ENCODE assay signal across 21 cellular contexts in the genomic region with DNA sequence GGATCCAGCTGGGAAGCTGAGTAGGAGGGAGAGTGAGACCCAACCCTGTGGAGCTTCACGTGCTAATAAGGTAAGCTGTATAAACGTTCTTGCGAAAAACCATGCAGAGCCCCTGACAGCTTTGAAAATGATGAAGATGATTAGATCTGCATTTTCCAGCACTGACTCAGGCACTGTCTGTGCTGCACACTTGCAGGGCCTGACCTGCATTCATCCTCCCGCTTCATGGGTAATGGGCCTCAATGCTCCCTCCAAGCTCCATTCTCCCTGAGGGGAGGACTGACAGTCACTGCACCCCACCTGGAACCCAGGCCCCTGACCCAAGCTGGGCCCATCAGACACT.
A peak's percentile ranks its signal among the peaks of the same experiment; 100 is the strongest.
DNase-seq lines count a peak whose midpoint lies in the region; ATAC-seq and TF ChIP-seq lines count a peak whose summit lies in the region.
"Had no signal": no experiment of that assay in that cellular context is flagged by ENCODE, and none has a peak within 500 bp of the region (broad histone marks: within the 10 kb centered on the region; RNA-seq: fewer than 3 reads in every experiment).

No MANE protein-coding gene starts in this region.

- H3K27ac Mint-ChIP-seq in MCF 10A (ENCODE audit: low read depth, unreplicated experiment), result no peak overlapping the region
- H3K27ac Mint-ChIP-seq in neural crest cell (ENCODE audit: unreplicated experiment), result peak overlapping the region; percentile 73
- H3K27ac Mint-ChIP-seq: CD14-positive monocyte; CD4-positive, alpha-beta T cell; CD8-positive, alpha-beta memory T cell; GM23338; H9 had no signal

- intact Hi-C loops in mammary epithelial cell (cut with micrococcal nuclease), result no loop called here
- intact Hi-C loops in MCF 10A (cut with micrococcal nuclease), result no loop called here
- intact Hi-C loops in aorta (cut with DNase I), result no loop called here

- DNase-seq in mammary epithelial cell (no peak), MCF 10A (ENCODE audit: unreplicated experiment) (no peak), neural crest cell (ENCODE audit: low read depth, low spot score) (no peak), aorta (no peak), hypothalamus (lab: John Stamatoyannopoulos, UW) (no peak), AG20443 (ENCODE audit: low spot score) (no peak)
- DNase-seq: AML-193; BE2C; Calu3; CD4-positive, alpha-beta T cell; CD8-positive, alpha-beta memory T cell; COR-L47; DMS53; DMS79 treated with DMSO at 0.1 percent for 48 hours; GF-D8; H9 had no signal

- H4K20me1 ChIP-seq in mammary epithelial cell (ENCODE audit: insufficient read depth, low read length), result no peaks in the 10 kb centered on the region
- H4K20me1 ChIP-seq: BLaER1 treated with 17β-estradiol and CSF1 and Interleukin-3, amounts not matched to agents 10 nM and 100 nM had no signal

- H3K36me3 ChIP-seq in mammary epithelial cell (ENCODE audit: insufficient read depth, low read length), result no peaks in the 10 kb centered on the region
- no peaks in the 10 kb centered on the region for H3K36me3 ChIP-seq in aorta (ENCODE audit: control insufficient read depth in 1 of 2, insufficient read depth in 2 of 2, low read length in 1 of 2)
- H3K36me3 ChIP-seq: BE2C; BLaER1 treated with 17β-estradiol and CSF1 and Interleukin-3, amounts not matched to agents 10 nM and 100 nM had no signal

- H3K9ac ChIP-seq in mammary epithelial cell (ENCODE audit: insufficient read depth, low read length), result no peak overlapping the region
- H3K9ac ChIP-seq: BLaER1 treated with 17β-estradiol and CSF1 and Interleukin-3, amounts not matched to agents 10 nM and 100 nM had no signal

- H3K9me3 Mint-ChIP-seq in MCF 10A (ENCODE audit: unreplicated experiment), result no peaks in the 10 kb centered on the region
- H3K9me3 Mint-ChIP-seq in neural crest cell, result no peaks in the 10 kb centered on the region
- H3K9me3 Mint-ChIP-seq: CD14-positive monocyte; CD4-positive, alpha-beta T cell; CD8-positive, alpha-beta memory T cell; GM23338; H9 had no signal

- BruUV-seq in mammary epithelial cell (replicated peaks; lab: Mats Ljungman, UMichigan) (no TSS peak), MCF 10A (replicated peaks; lab: Mats Ljungman, UMichigan) (no TSS peak)

- CTCF ChIA-PET in mammary epithelial cell (lab: Charles Lee; ENCODE audit: low non-redundant PET), result no interaction called here
- CTCF ChIA-PET in MCF 10A (lab: Yijun Ruan, JAX), result no interaction called here

- no peaks in the 10 kb centered on the region for H3K36me3 Mint-ChIP-seq in MCF 10A (ENCODE audit: insufficient read depth, unreplicated experiment)
- H3K36me3 Mint-ChIP-seq in neural crest cell (ENCODE audit: low read depth), result no peaks in the 10 kb centered on the region
- H3K36me3 Mint-ChIP-seq: CD14-positive monocyte; CD8-positive, alpha-beta memory T cell had no signal

- H3K9me3 ChIP-seq in mammary epithelial cell (replicated peaks; ENCODE audit: insufficient read depth, low read length) (no peaks in the 10 kb centered on the region), aorta (ENCODE audit: control insufficient read depth, low read length) (no peaks in the 10 kb centered on the region)
- H3K9me3 ChIP-seq: BE2C; BLaER1 treated with 17β-estradiol and CSF1 and Interleukin-3, amounts not matched to agents 10 nM and 100 nM had no signal

- no peak overlapping the region for H3K27ac ChIP-seq in mammary epithelial cell (ENCODE audit: insufficient read depth, low read depth, low read length)
- H3K27ac ChIP-seq in aorta (ENCODE audit: low read depth in 1 of 2, low read length in 2 of 2), result no peak overlapping the region
- H3K27ac ChIP-seq: 22Rv1; BLaER1 treated with 17β-estradiol and CSF1 and Interleukin-3, amounts not matched to agents 10 nM and 100 nM had no signal

- H3K27me3 Mint-ChIP-seq in MCF 10A (ENCODE audit: insufficient read depth, unreplicated experiment), result no peaks in the 10 kb centered on the region
- peaks cover 4% of the 10 kb centered on the region for H3K27me3 Mint-ChIP-seq in neural crest cell (ENCODE audit: low read depth)
- H3K27me3 Mint-ChIP-seq: CD4-positive, alpha-beta T cell had no signal

- H3K27me3 ChIP-seq in mammary epithelial cell (ENCODE audit: insufficient read depth, low read length) (no peaks in the 10 kb centered on the region), aorta (ENCODE audit: control insufficient read depth in 1 of 2, insufficient read depth in 2 of 2, low read length in 1 of 2) (no peaks in the 10 kb centered on the region)
- H3K27me3 ChIP-seq: BE2C; BLaER1 treated with 17β-estradiol and CSF1 and Interleukin-3, amounts not matched to agents 10 nM and 100 nM had no signal

- no peak overlapping the region for H3K4me3 Mint-ChIP-seq in MCF 10A (ENCODE audit: unreplicated experiment)
- H3K4me3 Mint-ChIP-seq in neural crest cell, result no peak overlapping the region
- H3K4me3 Mint-ChIP-seq: CD14-positive monocyte; CD4-positive, alpha-beta T cell; GM23338; H9 had no signal

- no peak overlapping the region for H3K4me2 ChIP-seq in mammary epithelial cell (ENCODE audit: insufficient read depth, low read depth, low read length)
- H3K4me2 ChIP-seq: BLaER1 treated with 17β-estradiol and CSF1 and Interleukin-3, amounts not matched to agents 10 nM and 100 nM; GM23338 had no signal

- H3K4me1 ChIP-seq in mammary epithelial cell (ENCODE audit: insufficient read depth, low read length) (peaks cover 11% of the 10 kb centered on the region), aorta (ENCODE audit: control insufficient read depth in 1 of 2, insufficient read depth in 2 of 2, low read length in 2 of 2) (no peaks in the 10 kb centered on the region)
- H3K4me1 ChIP-seq: BE2C; BLaER1 treated with 17β-estradiol and CSF1 and Interleukin-3, amounts not matched to agents 10 nM and 100 nM had no signal

- TF ChIP-seq CTCF in mammary epithelial cell (conservative IDR thresholded peaks at IDR 0.05 in 1 of 2, IDR thresholded peaks at IDR 0.05 in 1 of 2; ENCODE audit: extremely low read depth in 1 of 2, insufficient read depth in 1 of 2, low read depth in 1 of 2, low read length in 2 of 2) (no peak), MCF 10A (IDR thresholded peaks at IDR 0.05; ENCODE audit: unreplicated experiment) (no peak), neural crest cell (conservative IDR thresholded peaks at IDR 0.05) (no peak)

- peak; percentile 20 for ATAC-seq in aorta (ENCODE audit: low FRiP score)
- ATAC-seq: GM23338, HCT116 had no signal

- WGBS in mammary epithelial cell (ENCODE audit: low coverage, missing lambda C conversion rate), result 70% methylated on average over 4 of the region's 4 CpGs
- WGBS in aorta, 2 donors, result 69% methylated on average over 4 of the region's 4 CpGs

- peak overlapping the region; percentile 41 for H2AFZ ChIP-seq in mammary epithelial cell (ENCODE audit: low read depth, low read length)
- H2AFZ ChIP-seq: GM23338 had no signal

- H3K4me3 ChIP-seq in mammary epithelial cell (replicated peaks in 1 of 3; ENCODE audit: insufficient read depth in 1 of 3, low read depth in 2 of 3, low read length in 3 of 3) (no peak overlapping the region), aorta (ENCODE audit: low read length in 2 of 2) (no peak overlapping the region)
- H3K4me3 ChIP-seq: BLaER1 treated with 17β-estradiol and CSF1 and Interleukin-3, amounts not matched to agents 10 nM and 100 nM; GM23338 had no signal

- in situ Hi-C loops in mammary epithelial cell (cut with MboI; ENCODE audit: low sequenced_read_pairs in 2 of 2), result no loop called here

- POLR2A ChIA-PET in MCF 10A (lab: Yijun Ruan, JAX), result no interaction called here

- dilution Hi-C loops in mammary epithelial cell (cut with HindIII; ENCODE audit: low sequenced_read_pairs), result loop anchor here (5.0 kb wide), 1 partner anchor 36 kb away; no protein-coding TSS in a partner anchor

- H3K4me1 Mint-ChIP-seq in MCF 10A (ENCODE audit: insufficient read depth, unreplicated experiment) (no peaks in the 10 kb centered on the region), neural crest cell (no peaks in the 10 kb centered on the region)
- H3K4me1 Mint-ChIP-seq: CD14-positive monocyte; CD8-positive, alpha-beta memory T cell had no signal

- no peaks in the 10 kb centered on the region for H3K79me2 ChIP-seq in mammary epithelial cell (ENCODE audit: insufficient read depth, low read length)
